In genomic region chr12:123114305-123115083, GRCh38 we compare ENCODE assay signal across 14 cellular contexts. TPM values are rescaled to one million over a fixed set of nuclear protein-coding genes. Genes with fewer than 3 reads are reported as not detected.
A peak's percentile ranks its signal among the peaks of the same experiment; 100 is the strongest.
DNase-seq lines count a peak whose midpoint lies in the region; ATAC-seq, FAIRE-seq and TF ChIP-seq lines count a peak whose summit lies in the region.
"Had no signal": no experiment of that assay in that cellular context is flagged by ENCODE, and none has a peak within 500 bp of the region (broad histone marks: within the 10 kb centered on the region; RNA-seq: fewer than 3 reads in every experiment).

No MANE protein-coding gene starts in this region.

- H3K4me1 ChIP-seq in adrenal gland (replicated peaks in 1 of 2) (peaks cover 34 to 63% of the 10 kb centered on the region in 2 donors), subcutaneous abdominal adipose tissue (ENCODE audit: control insufficient read depth in 5 of 5, insufficient read depth in 5 of 5, low read length in 5 of 5) (peaks cover 20 to 32% (median 27%) of the 10 kb centered on the region in 5 donors)

- H3K4me3 Mint-ChIP-seq in activated T-cell treated with anti-CD3 and anti-CD28 coated beads, Interleukin-2, amount 50 U/mL, for 4 hours: peak overlapping the region; percentile 9
- H3K4me3 Mint-ChIP-seq: activated CD8-positive, alpha-beta memory T cell treated with anti-CD3 and anti-CD28 coated beads, Interleukin-2, amount 10 ng/mL, durations not matched to agents 7 days and 5 days had no signal

- intact Hi-C loops in adrenal gland (cut with DNase I): no loop called here

- H3K4me1 Mint-ChIP-seq in activated T-cell treated with anti-CD3 and anti-CD28 coated beads, Interleukin-2, amount 50 U/mL, for 4 hours (ENCODE audit: low read depth): peaks cover 51% of the 10 kb centered on the region

- H3K36me3 ChIP-seq in adrenal gland (replicated peaks in 1 of 2) (no peaks in the 10 kb centered on the region), subcutaneous abdominal adipose tissue (ENCODE audit: control insufficient read depth in 5 of 5, insufficient read depth in 5 of 5, low read length in 5 of 5) (no peaks in the 10 kb centered on the region)

- peaks cover 5% of the 10 kb centered on the region for H3K36me3 Mint-ChIP-seq in activated T-cell treated with anti-CD3 and anti-CD28 coated beads, Interleukin-2, amount 50 U/mL, for 4 hours (ENCODE audit: insufficient read depth)
- H3K36me3 Mint-ChIP-seq: activated CD8-positive, alpha-beta memory T cell treated with anti-CD3 and anti-CD28 coated beads, Interleukin-2, amount 10 ng/mL, durations not matched to agents 7 days and 5 days had no signal

- DNase-seq in activated T-cell treated with anti-CD3 and anti-CD28 coated beads, Interleukin-2, amount 50 U/mL, for 4 hours: no peak
- no peak for DNase-seq in activated T-cell treated with anti-CD3 and anti-CD28 coated beads, Interleukin-2, amount 50 U/mL, for 1 hour
- DNase-seq in adrenal gland (no peak), lung microvascular endothelial cell (ENCODE audit: low read depth in 2 of 2) (peak; percentile 62 to 71), cerebellum (ENCODE audit: low spot score) (no peak), H54 (ENCODE audit: insufficient read length, low spot score) (no peak), mesenteric fat pad (ENCODE audit: low spot score) (no peak)
- DNase-seq: activated CD8-positive, alpha-beta memory T cell treated with anti-CD3 and anti-CD28 coated beads, Interleukin-2, amount 10 ng/mL, durations not matched to agents 7 days and 5 days; left colon; NCI-H1930; T-helper 2 cell had no signal

- ATAC-seq in activated T-cell treated with anti-CD3 and anti-CD28 coated beads, Interleukin-2, amount 50 U/mL, for 4 hours: no peak
- ATAC-seq: activated CD8-positive, alpha-beta memory T cell treated with anti-CD3 and anti-CD28 coated beads, Interleukin-2, amount 10 ng/mL, durations not matched to agents 7 days and 5 days; left colon had no signal

- TF ChIP-seq POLR2A in adrenal gland (IDR thresholded peaks at IDR 0.05): no peak
- TF ChIP-seq POLR2A in H54 (IDR thresholded peaks at IDR 0.05; ENCODE audit: low read depth, low read length): no peak

- H3K9me3 ChIP-seq in adrenal gland (replicated peaks in 1 of 3) (no peaks in the 10 kb centered on the region), subcutaneous abdominal adipose tissue (ENCODE audit: control insufficient read depth in 5 of 5, low read length in 5 of 5) (no peaks in the 10 kb centered on the region)

- H3K4me3 ChIP-seq in adrenal gland: no peak overlapping the region
- H3K4me3 ChIP-seq in subcutaneous abdominal adipose tissue (ENCODE audit: low read depth in 1 of 5, low read length in 5 of 5): peak overlapping the region in 3 of 5 donors; percentile 20 to 45 (median 24)

- TF ChIP-seq CTCF in adrenal gland (IDR thresholded peaks at IDR 0.05): no peak

- WGBS in adrenal gland, 4 donors: 81 to 88% (median 84%) methylated on average over 11 to 13 of the region's 13 CpGs

- no peak for FAIRE-seq in H54 (lab: Jason Lieb, UNC)
- FAIRE-seq: bronchial epithelial cell, G401.6 had no signal

- H3K27me3 ChIP-seq in adrenal gland: no peaks in the 10 kb centered on the region
- H3K27me3 ChIP-seq in subcutaneous abdominal adipose tissue (ENCODE audit: control insufficient read depth in 5 of 5, insufficient read depth in 4 of 5, low read length in 5 of 5): no peaks in the 10 kb centered on the region

- H3K9me3 Mint-ChIP-seq in activated T-cell treated with anti-CD3 and anti-CD28 coated beads, Interleukin-2, amount 50 U/mL, for 4 hours: no peaks in the 10 kb centered on the region

- H3K27ac ChIP-seq in adrenal gland (peak overlapping the region; percentile 34 to 90 (median 79)), subcutaneous abdominal adipose tissue (ENCODE audit: low read depth, low read length) (peak overlapping the region; percentile 56)

- no peaks in the 10 kb centered on the region for H3K27me3 Mint-ChIP-seq in activated T-cell treated with anti-CD3 and anti-CD28 coated beads, Interleukin-2, amount 50 U/mL, for 4 hours (ENCODE audit: low read depth)
- H3K27me3 Mint-ChIP-seq: activated CD8-positive, alpha-beta memory T cell treated with anti-CD3 and anti-CD28 coated beads, Interleukin-2, amount 10 ng/mL, durations not matched to agents 7 days and 5 days had no signal

- H3K9ac ChIP-seq in subcutaneous abdominal adipose tissue (ENCODE audit: low read length in 5 of 5): no peak overlapping the region

RNA-seq across cellular contexts. Expression of gene PITPNM2, which starts 36.4 kb away (rescaled TPM):
- 1 to 10 TPM; 7.3 to 9.3 (median 9.2) TPM for total RNA-seq in activated T-cell treated with anti-CD3 and anti-CD28 coated beads, Interleukin-2, amount 50 U/mL, for 4 hours
- total RNA-seq in adrenal gland: 10 to 100 TPM; 15.5 to 57.4 (median 28.4) TPM
- polyA plus RNA-seq in adrenal gland: 10 to 100 TPM; 13.2 to 33.9 (median 18.3) TPM
- 3.9 and 4.4 TPM in 2 replicates for total RNA-seq in lung microvascular endothelial cell
- total RNA-seq in cerebellum: 5.5 TPM
- 23.1 TPM for total RNA-seq in mesenteric fat pad

Comparison
In these comparisons a context has a peak if more than half of its experiments do, and no peak if none do; other contexts are left out.
1. DNase-seq: peak in lung microvascular endothelial cell (2 of 2); none in activated T-cell treated with anti-CD3 and anti-CD28 coated beads, Interleukin-2, amount 50 U/mL, for 4 hours (single experiment), activated T-cell treated with anti-CD3 and anti-CD28 coated beads, Interleukin-2, amount 50 U/mL, for 1 hour (single experiment), adrenal gland (0 of 7), cerebellum (single experiment), H54 (single experiment) and mesenteric fat pad (single experiment).
2. H3K4me3 ChIP-seq: peak in subcutaneous abdominal adipose tissue (3 of 5); none in adrenal gland (0 of 4).